Comparison of ENCODE assay signal across 2 cellular contexts in genomic region chr16:23223368-23223767, GRCh38.
TF ChIP-seq lines count a peak whose summit lies in the region.

No MANE protein-coding gene starts in this region.

TF ChIP-seq in IMR-90, 13 proteins besides CTCF, POLR2A, EP300 and RAD21:
- TF ChIP-seq MXI1 (IDR thresholded peaks at IDR 0.05; ENCODE audit: borderline replicate concordance, low read depth, low read length), result no peak
- no peak for TF ChIP-seq USF2 (IDR thresholded peaks at IDR 0.05; ENCODE audit: low read depth, low read length)
- no peak for TF ChIP-seq NFE2L2 (IDR thresholded peaks at IDR 0.05; ENCODE audit: low read depth, low read length)
- TF ChIP-seq FOS (IDR thresholded peaks at IDR 0.05; ENCODE audit: low read depth, low read length), result no peak
- TF ChIP-seq ELK1 (IDR thresholded peaks at IDR 0.05; ENCODE audit: borderline replicate concordance, low read depth, low read length), result no peak
- TF ChIP-seq RCOR1 (IDR thresholded peaks at IDR 0.05; ENCODE audit: insufficient replicate concordance, low read length), result no peak
- no peak for TF ChIP-seq BHLHE40 (IDR thresholded peaks at IDR 0.05; ENCODE audit: low read depth, low read length)
- TF ChIP-seq MAFK (IDR thresholded peaks at IDR 0.05; ENCODE audit: low read depth, low read length), result no peak
- TF ChIP-seq SMC3 (IDR thresholded peaks at IDR 0.05; ENCODE audit: low read depth, low read length), result no peak
- no peak for TF ChIP-seq CHD1 (IDR thresholded peaks at IDR 0.05; ENCODE audit: low read depth, low read length)
- TF ChIP-seq CEBPB (IDR thresholded peaks at IDR 0.05; ENCODE audit: low read depth, low read length), result no peak
- TF ChIP-seq RFX5 (IDR thresholded peaks at IDR 0.05; ENCODE audit: low read depth, low read length), result no peak
- TF ChIP-seq MAZ (IDR thresholded peaks at IDR 0.05; ENCODE audit: borderline replicate concordance, low read depth, low read length), result no peak
TF ChIP-seq in IMR-90: peak in this region for 0.

TF ChIP-seq in H1, 55 proteins besides CTCF, POLR2A, EP300 and RAD21:
- TF ChIP-seq TCF12 (IDR thresholded peaks at IDR 0.05; ENCODE audit: low read depth, low read length) (0 out of 2 replicates have a peak, but pooled peaks have one; percentile 41), TAF7 (optimal IDR thresholded peaks at IDR 0.05; ENCODE audit: borderline replicate concordance, low read depth, low read length) (no peak), SP2 (IDR thresholded peaks at IDR 0.05; ENCODE audit: low read length) (no peak), MAX (IDR thresholded peaks at IDR 0.05) (0 out of 2 replicates have a peak, but pooled peaks have one; percentile 46)
